Comparison of ENCODE assay signal across 7 cellular contexts in the genomic region with DNA sequence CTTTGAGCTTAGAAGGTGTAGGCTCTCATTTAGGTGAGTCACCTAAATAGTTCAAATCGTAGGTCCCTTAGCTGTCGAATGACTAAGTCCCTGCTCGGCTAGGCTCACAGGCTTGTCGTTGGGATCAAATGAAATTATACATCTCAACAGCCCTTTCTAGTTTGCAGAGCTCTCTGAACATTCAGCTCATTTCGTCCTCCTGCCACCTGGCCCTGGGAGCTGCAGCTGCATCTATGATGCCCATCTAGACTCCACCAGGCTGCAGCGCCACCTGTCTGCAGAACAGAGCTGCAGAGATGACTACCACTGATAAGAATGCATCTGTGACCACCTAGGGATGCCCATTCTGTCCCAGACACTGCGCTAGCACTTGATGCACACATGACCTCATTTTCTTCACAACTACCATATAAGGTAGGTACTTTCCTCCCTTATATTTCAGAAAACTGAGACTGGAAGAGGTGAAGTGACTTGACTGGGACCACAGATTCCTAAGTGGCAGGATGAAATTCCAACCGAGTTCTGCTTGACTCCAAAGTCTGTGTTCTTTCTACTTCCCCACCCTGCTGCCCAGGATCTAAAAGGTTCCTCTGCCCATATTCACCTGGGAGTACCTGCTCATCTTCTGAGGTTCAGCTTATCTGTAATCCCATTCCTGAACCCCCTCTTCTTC.
DNase-seq lines count a peak whose midpoint lies in the region; ATAC-seq and TF ChIP-seq lines count a peak whose summit lies in the region.

No MANE protein-coding gene starts in this region.

- TF ChIP-seq EP300 in sigmoid colon (IDR thresholded peaks at IDR 0.05) = no peak

- TF ChIP-seq CTCF in fibroblast of pulmonary artery (IDR thresholded peaks at IDR 0.05; ENCODE audit: low read length, missing control alignments) (peak; percentile 57), progenitor cell of endocrine pancreas (IDR thresholded peaks at IDR 0.05; ENCODE audit: unreplicated experiment) (peak; percentile 76), sigmoid colon (IDR thresholded peaks at IDR 0.05) (peak in 1 of 4 experiments; percentile 24)

- no peak overlapping the region for H3K27ac ChIP-seq in sigmoid colon

- TF ChIP-seq POLR2A in sigmoid colon (IDR thresholded peaks at IDR 0.05) = no peak

- no peak overlapping the region for H3K4me3 Mint-ChIP-seq in activated CD4-positive, alpha-beta T cell treated with anti-CD3 and anti-CD28 coated beads, Interleukin-2, amount 10 ng/mL, durations not matched to agents 24 days and 14 days
- no peak overlapping the region for H3K4me3 Mint-ChIP-seq in progenitor cell of endocrine pancreas (ENCODE audit: low read depth)

- DNase-seq in GM04504 (ENCODE audit: low read depth) (peak; percentile 39), NCI-H2081 (lab: John Stamatoyannopoulos, UW) (peak; percentile 76 to 82), fibroblast of pulmonary artery (ENCODE audit: low read depth) (peak; percentile 25), progenitor cell of endocrine pancreas (ENCODE audit: low spot score, unreplicated experiment) (peak; percentile 37), sigmoid colon (no peak)
- DNase-seq in activated CD4-positive, alpha-beta T cell treated with anti-CD3 and anti-CD28 coated beads, Interleukin-2, amount 10 ng/mL, durations not matched to agents 24 days and 14 days = peak; percentile 80

- H3K4me3 ChIP-seq in fibroblast of pulmonary artery (replicated peaks; ENCODE audit: low read depth, low read length) (no peak overlapping the region), sigmoid colon (no peak overlapping the region)

- peaks cover 6% of the 10 kb centered on the region for H3K27me3 Mint-ChIP-seq in activated CD4-positive, alpha-beta T cell treated with anti-CD3 and anti-CD28 coated beads, Interleukin-2, amount 10 ng/mL, durations not matched to agents 24 days and 14 days
- no peaks in the 10 kb centered on the region for H3K27me3 Mint-ChIP-seq in progenitor cell of endocrine pancreas

- no peaks in the 10 kb centered on the region for H3K27me3 ChIP-seq in sigmoid colon

- 23 to 50% methylated on average over 8 of the region's 8 CpGs for WGBS in sigmoid colon, 2 donors

- H3K36me3 ChIP-seq in sigmoid colon = no peaks in the 10 kb centered on the region

- intact Hi-C loops in activated CD4-positive, alpha-beta T cell treated with anti-CD3 and anti-CD28 coated beads, Interleukin-2, amount 10 ng/mL, durations not matched to agents 24 days and 14 days (cut with micrococcal nuclease) = loop anchor here (1.0 kb wide), 1 partner anchor 70 kb away; no protein-coding TSS in a partner anchor
- intact Hi-C loops in sigmoid colon (cut with DNase I) = no loop called here

- no peaks in the 10 kb centered on the region for H3K4me1 Mint-ChIP-seq in activated CD4-positive, alpha-beta T cell treated with anti-CD3 and anti-CD28 coated beads, Interleukin-2, amount 10 ng/mL, durations not matched to agents 24 days and 14 days
- no peaks in the 10 kb centered on the region for H3K4me1 Mint-ChIP-seq in progenitor cell of endocrine pancreas (ENCODE audit: low read depth)

- no peak overlapping the region for H3K27ac Mint-ChIP-seq in activated CD4-positive, alpha-beta T cell treated with anti-CD3 and anti-CD28 coated beads, Interleukin-2, amount 10 ng/mL, durations not matched to agents 24 days and 14 days
- H3K27ac Mint-ChIP-seq in progenitor cell of endocrine pancreas = no peak overlapping the region

- peak; percentile 68 for ATAC-seq in HG02610 (IDR thresholded peaks at IDR 0.05; ENCODE audit: unreplicated experiment)

- H3K36me3 Mint-ChIP-seq in activated CD4-positive, alpha-beta T cell treated with anti-CD3 and anti-CD28 coated beads, Interleukin-2, amount 10 ng/mL, durations not matched to agents 24 days and 14 days (ENCODE audit: low read depth) = no peaks in the 10 kb centered on the region
- peaks cover 5% of the 10 kb centered on the region for H3K36me3 Mint-ChIP-seq in progenitor cell of endocrine pancreas (ENCODE audit: insufficient read depth)

- H3K9me3 Mint-ChIP-seq in activated CD4-positive, alpha-beta T cell treated with anti-CD3 and anti-CD28 coated beads, Interleukin-2, amount 10 ng/mL, durations not matched to agents 24 days and 14 days = no peaks in the 10 kb centered on the region
- H3K9me3 Mint-ChIP-seq in progenitor cell of endocrine pancreas (ENCODE audit: low read depth) = no peaks in the 10 kb centered on the region

- no peaks in the 10 kb centered on the region for H3K4me1 ChIP-seq in sigmoid colon

- H3K9me3 ChIP-seq in sigmoid colon = no peaks in the 10 kb centered on the region
